ENCODE assay signal across 19 cellular contexts in the genomic region with DNA sequence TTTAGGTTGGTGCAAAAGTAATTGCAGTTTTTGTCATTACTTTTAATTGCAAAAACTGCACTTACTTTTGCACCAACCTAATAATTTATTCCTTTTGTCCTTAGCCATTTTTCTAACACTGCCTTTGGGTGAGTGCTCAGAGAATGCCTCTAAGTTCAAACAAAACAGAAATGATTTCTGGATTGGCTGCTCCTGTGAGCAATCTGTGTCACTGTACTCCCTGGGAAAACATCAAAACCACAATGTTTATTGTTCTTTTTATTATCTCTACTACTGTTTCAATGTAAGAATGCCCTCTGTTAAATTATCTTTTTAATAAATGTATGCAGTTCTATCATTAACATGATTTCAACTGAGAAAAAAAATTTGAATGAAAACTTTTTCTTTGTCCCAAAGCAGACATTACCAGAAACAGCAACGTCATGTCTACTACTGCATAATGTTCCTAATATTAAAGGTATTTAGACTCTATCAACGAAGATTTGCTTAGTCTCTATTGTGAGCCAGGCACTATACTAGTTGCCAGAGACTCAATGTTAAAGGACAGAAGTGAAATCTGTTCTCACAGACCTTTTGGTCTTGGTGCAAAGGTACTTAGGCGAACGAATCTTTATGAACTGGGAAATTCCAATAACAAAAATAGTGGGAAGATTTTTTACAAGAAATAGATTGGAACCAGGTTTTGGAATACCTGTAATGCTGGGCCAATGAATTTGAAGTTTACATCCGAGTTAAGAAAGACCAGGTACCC. TPM values are rescaled to one million over a fixed set of nuclear protein-coding genes. Genes with fewer than 3 reads are reported as not detected.
DNase-seq lines count a peak whose midpoint lies in the region; ATAC-seq and TF ChIP-seq lines count a peak whose summit lies in the region.
"Had no signal": no experiment of that assay in that cellular context is flagged by ENCODE, and none has a peak within 500 bp of the region (broad histone marks: within the 10 kb centered on the region; RNA-seq: fewer than 3 reads in every experiment).

No MANE protein-coding gene starts in this region.

- H3K9me3 ChIP-seq in thoracic aorta, result no peaks in the 10 kb centered on the region
- H3K9me3 ChIP-seq: BLaER1 treated with 17β-estradiol and CSF1 and Interleukin-3, amounts not matched to agents 10 nM and 100 nM; spleen had no signal

- peaks cover 22 to 67% of the 10 kb centered on the region in 2 donors for H3K4me1 ChIP-seq in thoracic aorta (ENCODE audit: control insufficient read depth in 1 of 2, low read depth in 2 of 2)
- H3K4me1 ChIP-seq: parathyroid adenoma had no signal

- TF ChIP-seq CTCF in thoracic aorta (IDR thresholded peaks at IDR 0.05), result no peak

- H3K4me3 ChIP-seq in thoracic aorta, result peak overlapping the region; percentile 2
- H3K4me3 ChIP-seq: BLaER1 treated with 17β-estradiol and CSF1 and Interleukin-3, amounts not matched to agents 10 nM and 100 nM; spleen had no signal

- ATAC-seq in thoracic aorta (ENCODE audit: insufficient number of reproducible peaks, low FRiP score, low read depth) (no peak), GM21423 (IDR thresholded peaks at IDR 0.05; ENCODE audit: unreplicated experiment) (no peak)
- ATAC-seq: stimulated activated effector memory CD8-positive, alpha-beta T cell treated with anti-CD3 and anti-CD28 coated beads, Interleukin-12 subunit alpha, Interleukin-12 subunit beta, amount 100 ng/mL, for 72 hours had no signal

- H3K27ac ChIP-seq in thoracic aorta, result peak overlapping the region; percentile 64 to 92
- H3K27ac ChIP-seq: BLaER1 treated with 17β-estradiol and CSF1 and Interleukin-3, amounts not matched to agents 10 nM and 100 nM; parathyroid adenoma; spleen had no signal

- DNase-seq in HCEC 1CT, result peak; percentile 30
- peak; percentile 54 for DNase-seq in amniotic epithelial cell (ENCODE audit: low read depth)
- DNase-seq in iris pigment epithelial cell (ENCODE audit: low read depth), result peak; percentile 83
- no peak for DNase-seq in thoracic aorta (ENCODE audit: low spot score)
- DNase-seq in activated effector memory CD4-positive, alpha-beta T cell treated with anti-CD3 and anti-CD28 coated beads, Interleukin-2, amount 50 U/mL, for 16 hours, result no peak
- no peak for DNase-seq in NCI-H2029 (lab: John Stamatoyannopoulos, UW)
- DNase-seq: activated CD4-positive, alpha-beta T cell treated with anti-CD3 and anti-CD28 coated beads, Interleukin-2, amount 50 U/mL, for 48 hours; activated naive CD8-positive, alpha-beta T cell treated with anti-CD3 and anti-CD28 coated beads, Interleukin-2, amount 10 ng/mL, durations not matched to agents 7 days and 5 days; activated T-cell treated with anti-CD3 and anti-CD28 coated beads, Interleukin-2, amount 50 U/mL, for 24 hours; DMS153; immature natural killer cell; NCI-H1048; NCI-H2107; NCI-H69; spleen had no signal

- no peaks in the 10 kb centered on the region for H3K36me3 ChIP-seq in thoracic aorta
- H3K36me3 ChIP-seq: BLaER1 treated with 17β-estradiol and CSF1 and Interleukin-3, amounts not matched to agents 10 nM and 100 nM; spleen had no signal

- no peaks in the 10 kb centered on the region for H3K27me3 ChIP-seq in thoracic aorta (replicated peaks; ENCODE audit: insufficient read depth)
- H3K27me3 ChIP-seq: spleen had no signal

RNA-seq across cellular contexts. Expression of a gene that starts 6.2 kb away (rescaled TPM):
- total RNA-seq in thoracic aorta, result 100 to 1,000 TPM in 1 of 2 donors, 10 to 100 TPM in 1; 67.1 to 165 TPM

RNA-seq across cellular contexts. Expression of a gene that starts 34.2 kb away (rescaled TPM):
- 1 to 10 TPM; 2.0 to 3.5 TPM for total RNA-seq in thoracic aorta

Comparison
In these comparisons a context has a peak if more than half of its experiments do, and no peak if none do; other contexts are left out.
1. DNase-seq: peak in HCEC 1CT (single experiment), amniotic epithelial cell (single experiment) and iris pigment epithelial cell (single experiment); none in thoracic aorta (single experiment), activated effector memory CD4-positive, alpha-beta T cell treated with anti-CD3 and anti-CD28 coated beads, Interleukin-2, amount 50 U/mL, for 16 hours (single experiment) and NCI-H2029 (single experiment).